ENCODE assay signal across 1 cellular context in the genomic region with DNA sequence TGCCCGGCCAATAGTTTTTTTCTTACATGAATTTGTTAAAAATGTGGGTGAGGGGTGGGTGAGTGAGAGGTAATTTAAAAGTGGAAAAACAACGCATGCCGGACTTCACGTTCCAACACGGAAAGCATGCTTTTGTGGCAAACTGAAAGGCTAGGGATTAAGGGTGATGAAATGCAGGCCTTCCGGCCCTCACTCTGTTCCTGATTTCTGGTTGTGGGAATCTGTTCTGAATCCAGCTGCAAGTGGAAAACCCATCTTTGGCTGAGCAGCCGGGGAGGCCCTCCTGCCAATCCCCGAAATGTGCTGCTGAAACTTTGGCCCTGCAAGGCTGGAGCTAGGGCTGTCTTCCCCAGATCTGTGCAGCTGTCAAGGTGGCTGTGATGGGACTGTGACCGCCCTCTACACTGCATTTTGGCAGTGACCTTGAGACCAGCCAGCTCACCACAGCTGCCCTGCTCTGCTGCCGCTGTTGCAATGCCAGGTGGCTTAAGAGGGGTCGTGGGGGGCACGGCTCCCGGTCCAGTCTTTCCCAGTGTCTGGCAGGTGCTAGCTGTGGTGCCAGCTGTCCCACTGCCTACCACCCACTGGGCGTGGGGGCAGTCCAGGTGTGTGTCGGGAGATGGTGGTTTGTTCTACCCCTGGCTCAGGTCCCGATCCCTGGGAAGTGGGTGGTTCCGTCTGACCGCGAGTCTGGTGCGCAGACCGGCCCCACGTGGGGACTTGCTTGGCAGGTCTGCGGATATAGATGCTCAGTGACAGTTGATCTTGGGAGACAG.
TF ChIP-seq lines count a peak whose summit lies in the region.

No MANE protein-coding gene starts in this region.

TF ChIP-seq in HepG2, 621 proteins besides CTCF, POLR2A, EP300 and RAD21 (continued from another document and continues in another):
- TF ChIP-seq, protein P1, sequence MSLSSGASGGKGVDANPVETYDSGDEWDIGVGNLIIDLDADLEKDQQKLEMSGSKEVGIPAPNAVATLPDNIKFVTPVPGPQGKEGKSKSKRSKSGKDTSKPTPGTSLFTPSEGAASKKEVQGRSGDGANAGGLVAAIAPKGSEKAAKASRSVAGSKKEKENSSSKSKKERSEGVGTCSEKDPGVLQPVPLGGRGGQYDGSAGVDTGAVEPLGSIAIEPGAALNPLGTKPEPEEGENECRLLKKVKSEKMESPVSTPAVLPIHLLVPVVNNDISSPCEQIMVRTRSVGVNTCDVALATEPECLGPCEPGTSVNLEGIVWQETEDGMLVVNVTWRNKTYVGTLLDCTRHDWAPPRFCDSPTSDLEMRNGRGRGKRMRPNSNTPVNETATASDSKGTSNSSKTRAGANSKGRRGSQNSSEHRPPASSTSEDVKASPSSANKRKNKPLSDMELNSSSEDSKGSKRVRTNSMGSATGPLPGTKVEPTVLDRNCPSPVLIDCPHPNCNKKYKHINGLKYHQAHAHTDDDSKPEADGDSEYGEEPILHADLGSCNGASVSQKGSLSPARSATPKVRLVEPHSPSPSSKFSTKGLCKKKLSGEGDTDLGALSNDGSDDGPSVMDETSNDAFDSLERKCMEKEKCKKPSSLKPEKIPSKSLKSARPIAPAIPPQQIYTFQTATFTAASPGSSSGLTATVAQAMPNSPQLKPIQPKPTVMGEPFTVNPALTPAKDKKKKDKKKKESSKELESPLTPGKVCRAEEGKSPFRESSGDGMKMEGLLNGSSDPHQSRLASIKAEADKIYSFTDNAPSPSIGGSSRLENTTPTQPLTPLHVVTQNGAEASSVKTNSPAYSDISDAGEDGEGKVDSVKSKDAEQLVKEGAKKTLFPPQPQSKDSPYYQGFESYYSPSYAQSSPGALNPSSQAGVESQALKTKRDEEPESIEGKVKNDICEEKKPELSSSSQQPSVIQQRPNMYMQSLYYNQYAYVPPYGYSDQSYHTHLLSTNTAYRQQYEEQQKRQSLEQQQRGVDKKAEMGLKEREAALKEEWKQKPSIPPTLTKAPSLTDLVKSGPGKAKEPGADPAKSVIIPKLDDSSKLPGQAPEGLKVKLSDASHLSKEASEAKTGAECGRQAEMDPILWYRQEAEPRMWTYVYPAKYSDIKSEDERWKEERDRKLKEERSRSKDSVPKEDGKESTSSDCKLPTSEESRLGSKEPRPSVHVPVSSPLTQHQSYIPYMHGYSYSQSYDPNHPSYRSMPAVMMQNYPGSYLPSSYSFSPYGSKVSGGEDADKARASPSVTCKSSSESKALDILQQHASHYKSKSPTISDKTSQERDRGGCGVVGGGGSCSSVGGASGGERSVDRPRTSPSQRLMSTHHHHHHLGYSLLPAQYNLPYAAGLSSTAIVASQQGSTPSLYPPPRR (CRISPR knock-in tag; IDR thresholded peaks at IDR 0.05; ENCODE audit: borderline replicate concordance): 0 out of 2 replicates have a peak, but pooled peaks have one; percentile 44
- peak; percentile 80 for TF ChIP-seq RXRA (CRISPR knock-in tag; IDR thresholded peaks at IDR 0.05)
- no peak for TF ChIP-seq MTF2 (CRISPR knock-in tag; IDR thresholded peaks at IDR 0.05; ENCODE audit: borderline replicate concordance)
- TF ChIP-seq ZMYM3 (CRISPR knock-in tag; IDR thresholded peaks at IDR 0.05): peak; percentile 29; the same call in 1 of the 2 replicates
- TF ChIP-seq SPEN (CRISPR knock-in tag; IDR thresholded peaks at IDR 0.05; ENCODE audit: low read depth): peak; percentile 59; the same call in 1 of the 2 replicates
- TF ChIP-seq, protein P2, sequence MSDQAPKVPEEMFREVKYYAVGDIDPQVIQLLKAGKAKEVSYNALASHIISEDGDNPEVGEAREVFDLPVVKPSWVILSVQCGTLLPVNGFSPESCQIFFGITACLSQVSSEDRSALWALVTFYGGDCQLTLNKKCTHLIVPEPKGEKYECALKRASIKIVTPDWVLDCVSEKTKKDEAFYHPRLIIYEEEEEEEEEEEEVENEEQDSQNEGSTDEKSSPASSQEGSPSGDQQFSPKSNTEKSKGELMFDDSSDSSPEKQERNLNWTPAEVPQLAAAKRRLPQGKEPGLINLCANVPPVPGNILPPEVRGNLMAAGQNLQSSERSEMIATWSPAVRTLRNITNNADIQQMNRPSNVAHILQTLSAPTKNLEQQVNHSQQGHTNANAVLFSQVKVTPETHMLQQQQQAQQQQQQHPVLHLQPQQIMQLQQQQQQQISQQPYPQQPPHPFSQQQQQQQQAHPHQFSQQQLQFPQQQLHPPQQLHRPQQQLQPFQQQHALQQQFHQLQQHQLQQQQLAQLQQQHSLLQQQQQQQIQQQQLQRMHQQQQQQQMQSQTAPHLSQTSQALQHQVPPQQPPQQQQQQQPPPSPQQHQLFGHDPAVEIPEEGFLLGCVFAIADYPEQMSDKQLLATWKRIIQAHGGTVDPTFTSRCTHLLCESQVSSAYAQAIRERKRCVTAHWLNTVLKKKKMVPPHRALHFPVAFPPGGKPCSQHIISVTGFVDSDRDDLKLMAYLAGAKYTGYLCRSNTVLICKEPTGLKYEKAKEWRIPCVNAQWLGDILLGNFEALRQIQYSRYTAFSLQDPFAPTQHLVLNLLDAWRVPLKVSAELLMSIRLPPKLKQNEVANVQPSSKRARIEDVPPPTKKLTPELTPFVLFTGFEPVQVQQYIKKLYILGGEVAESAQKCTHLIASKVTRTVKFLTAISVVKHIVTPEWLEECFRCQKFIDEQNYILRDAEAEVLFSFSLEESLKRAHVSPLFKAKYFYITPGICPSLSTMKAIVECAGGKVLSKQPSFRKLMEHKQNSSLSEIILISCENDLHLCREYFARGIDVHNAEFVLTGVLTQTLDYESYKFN (CRISPR knock-in tag; conservative IDR thresholded peaks at IDR 0.05): peak; percentile 32
- TF ChIP-seq ARNT (IDR thresholded peaks at IDR 0.05): no peak
- peak; percentile 26; the same call in 1 of the 2 replicates for TF ChIP-seq HDAC1 (CRISPR knock-in tag; IDR thresholded peaks at IDR 0.05)
- TF ChIP-seq, protein P3, sequence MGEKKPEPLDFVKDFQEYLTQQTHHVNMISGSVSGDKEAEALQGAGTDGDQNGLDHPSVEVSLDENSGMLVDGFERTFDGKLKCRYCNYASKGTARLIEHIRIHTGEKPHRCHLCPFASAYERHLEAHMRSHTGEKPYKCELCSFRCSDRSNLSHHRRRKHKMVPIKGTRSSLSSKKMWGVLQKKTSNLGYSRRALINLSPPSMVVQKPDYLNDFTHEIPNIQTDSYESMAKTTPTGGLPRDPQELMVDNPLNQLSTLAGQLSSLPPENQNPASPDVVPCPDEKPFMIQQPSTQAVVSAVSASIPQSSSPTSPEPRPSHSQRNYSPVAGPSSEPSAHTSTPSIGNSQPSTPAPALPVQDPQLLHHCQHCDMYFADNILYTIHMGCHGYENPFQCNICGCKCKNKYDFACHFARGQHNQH (CRISPR knock-in tag; IDR thresholded peaks at IDR 0.05): peak; percentile 78
- peak; percentile 79; the same call in 1 of the 2 replicates for TF ChIP-seq ZNF468 (CRISPR knock-in tag; IDR thresholded peaks at IDR 0.05)
- TF ChIP-seq, protein P4, sequence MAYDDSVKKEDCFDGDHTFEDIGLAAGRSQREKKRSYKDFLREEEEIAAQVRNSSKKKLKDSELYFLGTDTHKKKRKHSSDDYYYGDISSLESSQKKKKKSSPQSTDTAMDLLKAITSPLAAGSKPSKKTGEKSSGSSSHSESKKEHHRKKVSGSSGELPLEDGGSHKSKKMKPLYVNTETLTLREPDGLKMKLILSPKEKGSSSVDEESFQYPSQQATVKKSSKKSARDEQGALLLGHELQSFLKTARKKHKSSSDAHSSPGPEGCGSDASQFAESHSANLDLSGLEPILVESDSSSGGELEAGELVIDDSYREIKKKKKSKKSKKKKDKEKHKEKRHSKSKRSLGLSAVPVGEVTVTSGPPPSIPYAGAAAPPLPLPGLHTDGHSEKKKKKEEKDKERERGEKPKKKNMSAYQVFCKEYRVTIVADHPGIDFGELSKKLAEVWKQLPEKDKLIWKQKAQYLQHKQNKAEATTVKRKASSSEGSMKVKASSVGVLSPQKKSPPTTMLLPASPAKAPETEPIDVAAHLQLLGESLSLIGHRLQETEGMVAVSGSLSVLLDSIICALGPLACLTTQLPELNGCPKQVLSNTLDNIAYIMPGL (CRISPR knock-in tag; IDR thresholded peaks at IDR 0.05; ENCODE audit: borderline replicate concordance in 1 of 2, low read depth in 1 of 2): 0 out of 4 replicates have a peak, but pooled peaks of 1 of the 2 experiments have one; percentile 34
- TF ChIP-seq, protein P5, sequence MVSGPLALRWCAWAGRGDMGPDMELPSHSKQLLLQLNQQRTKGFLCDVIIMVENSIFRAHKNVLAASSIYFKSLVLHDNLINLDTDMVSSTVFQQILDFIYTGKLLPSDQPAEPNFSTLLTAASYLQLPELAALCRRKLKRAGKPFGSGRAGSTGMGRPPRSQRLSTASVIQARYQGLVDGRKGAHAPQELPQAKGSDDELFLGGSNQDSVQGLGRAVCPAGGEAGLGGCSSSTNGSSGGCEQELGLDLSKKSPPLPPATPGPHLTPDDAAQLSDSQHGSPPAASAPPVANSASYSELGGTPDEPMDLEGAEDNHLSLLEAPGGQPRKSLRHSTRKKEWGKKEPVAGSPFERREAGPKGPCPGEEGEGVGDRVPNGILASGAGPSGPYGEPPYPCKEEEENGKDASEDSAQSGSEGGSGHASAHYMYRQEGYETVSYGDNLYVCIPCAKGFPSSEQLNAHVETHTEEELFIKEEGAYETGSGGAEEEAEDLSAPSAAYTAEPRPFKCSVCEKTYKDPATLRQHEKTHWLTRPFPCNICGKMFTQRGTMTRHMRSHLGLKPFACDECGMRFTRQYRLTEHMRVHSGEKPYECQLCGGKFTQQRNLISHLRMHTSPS (CRISPR knock-in tag; IDR thresholded peaks at IDR 0.05; ENCODE audit: low read depth): peak; percentile 71; the same call in 1 of the 2 replicates
- TF ChIP-seq RBFOX2 (IDR thresholded peaks at IDR 0.05; ENCODE audit: low read depth, low read length): peak; percentile 47; the same call in 1 of the 2 replicates
- TF ChIP-seq PTBP1 (IDR thresholded peaks at IDR 0.05; ENCODE audit: low read depth, low read length, poor library complexity, severe bottlenecking): peak; percentile 77
- 0 out of 2 replicates have a peak, but pooled peaks have one; percentile 20 for TF ChIP-seq ZNF563 (CRISPR knock-in tag; IDR thresholded peaks at IDR 0.05)
- TF ChIP-seq MEIS2 (CRISPR knock-in tag; IDR thresholded peaks at IDR 0.05): peak; percentile 93
- TF ChIP-seq, protein P6, sequence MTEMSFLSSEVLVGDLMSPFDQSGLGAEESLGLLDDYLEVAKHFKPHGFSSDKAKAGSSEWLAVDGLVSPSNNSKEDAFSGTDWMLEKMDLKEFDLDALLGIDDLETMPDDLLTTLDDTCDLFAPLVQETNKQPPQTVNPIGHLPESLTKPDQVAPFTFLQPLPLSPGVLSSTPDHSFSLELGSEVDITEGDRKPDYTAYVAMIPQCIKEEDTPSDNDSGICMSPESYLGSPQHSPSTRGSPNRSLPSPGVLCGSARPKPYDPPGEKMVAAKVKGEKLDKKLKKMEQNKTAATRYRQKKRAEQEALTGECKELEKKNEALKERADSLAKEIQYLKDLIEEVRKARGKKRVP (CRISPR knock-in tag; IDR thresholded peaks at IDR 0.05): peak in 1 of 2 experiments; percentile 80; a peak in 1 of 4 replicates
- no peak for TF ChIP-seq ZNF772 (CRISPR knock-in tag; IDR thresholded peaks at IDR 0.05)
- TF ChIP-seq, protein P7, sequence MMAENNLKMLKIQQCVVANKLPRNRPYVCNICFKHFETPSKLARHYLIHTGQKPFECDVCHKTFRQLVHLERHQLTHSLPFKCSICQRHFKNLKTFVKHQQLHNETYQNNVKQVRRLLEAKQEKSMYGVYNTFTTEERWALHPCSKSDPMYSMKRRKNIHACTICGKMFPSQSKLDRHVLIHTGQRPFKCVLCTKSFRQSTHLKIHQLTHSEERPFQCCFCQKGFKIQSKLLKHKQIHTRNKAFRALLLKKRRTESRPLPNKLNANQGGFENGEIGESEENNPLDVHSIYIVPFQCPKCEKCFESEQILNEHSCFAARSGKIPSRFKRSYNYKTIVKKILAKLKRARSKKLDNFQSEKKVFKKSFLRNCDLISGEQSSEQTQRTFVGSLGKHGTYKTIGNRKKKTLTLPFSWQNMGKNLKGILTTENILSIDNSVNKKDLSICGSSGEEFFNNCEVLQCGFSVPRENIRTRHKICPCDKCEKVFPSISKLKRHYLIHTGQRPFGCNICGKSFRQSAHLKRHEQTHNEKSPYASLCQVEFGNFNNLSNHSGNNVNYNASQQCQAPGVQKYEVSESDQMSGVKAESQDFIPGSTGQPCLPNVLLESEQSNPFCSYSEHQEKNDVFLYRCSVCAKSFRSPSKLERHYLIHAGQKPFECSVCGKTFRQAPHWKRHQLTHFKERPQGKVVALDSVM (CRISPR knock-in tag; IDR thresholded peaks at IDR 0.05): peak; percentile 79; the same call in 1 of the 2 replicates
- TF ChIP-seq, protein P8, sequence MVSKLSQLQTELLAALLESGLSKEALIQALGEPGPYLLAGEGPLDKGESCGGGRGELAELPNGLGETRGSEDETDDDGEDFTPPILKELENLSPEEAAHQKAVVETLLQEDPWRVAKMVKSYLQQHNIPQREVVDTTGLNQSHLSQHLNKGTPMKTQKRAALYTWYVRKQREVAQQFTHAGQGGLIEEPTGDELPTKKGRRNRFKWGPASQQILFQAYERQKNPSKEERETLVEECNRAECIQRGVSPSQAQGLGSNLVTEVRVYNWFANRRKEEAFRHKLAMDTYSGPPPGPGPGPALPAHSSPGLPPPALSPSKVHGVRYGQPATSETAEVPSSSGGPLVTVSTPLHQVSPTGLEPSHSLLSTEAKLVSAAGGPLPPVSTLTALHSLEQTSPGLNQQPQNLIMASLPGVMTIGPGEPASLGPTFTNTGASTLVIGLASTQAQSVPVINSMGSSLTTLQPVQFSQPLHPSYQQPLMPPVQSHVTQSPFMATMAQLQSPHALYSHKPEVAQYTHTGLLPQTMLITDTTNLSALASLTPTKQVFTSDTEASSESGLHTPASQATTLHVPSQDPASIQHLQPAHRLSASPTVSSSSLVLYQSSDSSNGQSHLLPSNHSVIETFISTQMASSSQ (IDR thresholded peaks at IDR 0.05; ENCODE audit: low read depth): no peak
- TF ChIP-seq, protein P8 (CRISPR knock-in tag; IDR thresholded peaks at IDR 0.05; ENCODE audit: borderline replicate concordance): peak; percentile 36; the same call in 1 of the 2 replicates
- TF ChIP-seq ISL2 (CRISPR knock-in tag; IDR thresholded peaks at IDR 0.05): peak; percentile 19; the same call in 1 of the 2 replicates
- TF ChIP-seq SALL1 (CRISPR knock-in tag; IDR thresholded peaks at IDR 0.05): peak; percentile 75
- 0 out of 2 replicates have a peak, but pooled peaks have one; percentile 20 for TF ChIP-seq FOXA3 (CRISPR knock-in tag; IDR thresholded peaks at IDR 0.05)
- peak; percentile 49 for TF ChIP-seq HNRNPLL (IDR thresholded peaks at IDR 0.05; ENCODE audit: low read depth, low read length, poor library complexity, severe bottlenecking)
- 0 out of 2 replicates have a peak, but pooled peaks have one; percentile 39 for TF ChIP-seq ZFP36L1 (CRISPR knock-in tag; IDR thresholded peaks at IDR 0.05)
- TF ChIP-seq SOX6 (IDR thresholded peaks at IDR 0.05): no peak
- peak; percentile 57 for TF ChIP-seq SOX6 (CRISPR knock-in tag; IDR thresholded peaks at IDR 0.05)
